20 cellular contexts compared by ENCODE assay signal in the genomic region with DNA sequence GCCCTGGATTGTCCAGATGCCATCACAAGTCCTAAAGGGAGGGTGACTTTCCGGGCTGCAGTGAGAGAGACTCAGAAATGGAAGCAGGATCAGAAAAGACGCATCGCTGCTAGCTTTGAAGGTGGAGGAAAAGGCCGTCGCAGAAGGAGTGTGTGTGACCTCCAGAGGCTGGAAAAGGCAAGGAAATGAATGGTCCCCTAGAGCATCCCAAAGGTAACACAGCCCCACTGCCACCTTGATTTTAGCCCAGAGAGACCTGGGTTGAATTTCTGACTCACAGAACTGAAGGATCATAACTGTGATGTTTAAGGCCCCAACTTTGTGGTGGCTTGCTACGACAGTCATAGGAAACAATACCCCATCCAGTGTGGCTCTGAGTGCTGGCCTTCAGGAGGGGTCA.
"Had no signal": no experiment of that assay in that cellular context is flagged by ENCODE, and none has a peak within 500 bp of the region (broad histone marks: within the 10 kb centered on the region; RNA-seq: fewer than 3 reads in every experiment).

No MANE protein-coding gene starts in this region.

- H3K36me3 ChIP-seq: neutrophil, tibial nerve, vagina had no signal

- H3K4me3 ChIP-seq: tibial nerve, vagina had no signal

- H3K27ac ChIP-seq: neutrophil, parathyroid adenoma, tibial nerve, vagina had no signal

- H3K9me3 Mint-ChIP-seq: activated CD4-positive, alpha-beta T cell treated with anti-CD3 and anti-CD28 coated beads, Interleukin-2, amount 10 ng/mL, durations not matched to agents 24 days and 14 days; activated T-cell treated with anti-CD3 and anti-CD28 coated beads, Interleukin-2, amount 50 U/mL, for 72 hours; dendritic cell treated with granulocyte-macrophage colony-stimulating factor and Interleukin-4, amounts not matched to agents 40 ng/mL and 50 ng/mL, for 4 days had no signal

- H3K79me2 ChIP-seq: parathyroid adenoma had no signal

- H3K27ac Mint-ChIP-seq: activated B cell treated with CpG ODN at 0.5 μM for 24 hours; activated CD4-positive, alpha-beta T cell treated with anti-CD3 and anti-CD28 coated beads, Interleukin-2, amount 10 ng/mL, durations not matched to agents 24 days and 14 days; activated CD8-positive, alpha-beta T cell treated with anti-CD3 and anti-CD28 coated beads, Interleukin-2, amount 10 ng/mL, durations not matched to agents 7 days and 5 days; activated naive CD8-positive, alpha-beta T cell treated with anti-CD3 and anti-CD28 coated beads, Interleukin-2, amount 10 ng/mL, durations not matched to agents 7 days and 5 days; activated T-cell treated with anti-CD3 and anti-CD28 coated beads, Interleukin-2, amount 50 U/mL, for 72 hours; dendritic cell treated with granulocyte-macrophage colony-stimulating factor and Interleukin-4, amounts not matched to agents 40 ng/mL and 50 ng/mL, for 4 days had no signal

- H2AFZ ChIP-seq: parathyroid adenoma had no signal

- ATAC-seq: activated CD8-positive, alpha-beta T cell treated with anti-CD3 and anti-CD28 coated beads, Interleukin-2, amount 10 ng/mL, durations not matched to agents 7 days and 5 days; activated T-cell treated with anti-CD3 and anti-CD28 coated beads, Interleukin-2, amount 50 U/mL, for 72 hours; left lobe of liver had no signal

- H3K27me3 ChIP-seq: tibial nerve, vagina had no signal

- H3K27me3 Mint-ChIP-seq: activated B cell treated with CpG ODN at 0.5 μM for 24 hours; activated CD4-positive, alpha-beta T cell treated with anti-CD3 and anti-CD28 coated beads, Interleukin-2, amount 10 ng/mL, durations not matched to agents 24 days and 14 days; activated naive CD8-positive, alpha-beta T cell treated with anti-CD3 and anti-CD28 coated beads, Interleukin-2, amount 10 ng/mL, durations not matched to agents 7 days and 5 days; naive B cell had no signal

- H3K9ac ChIP-seq: parathyroid adenoma had no signal

- H3K9me3 ChIP-seq: neutrophil, tibial nerve, vagina had no signal

- FAIRE-seq: keratinocyte had no signal

- DNase-seq: activated B cell treated with CpG ODN at 0.5 μM for 24 hours; activated CD4-positive, alpha-beta T cell treated with anti-CD3 and anti-CD28 coated beads, Interleukin-2, amount 10 ng/mL, durations not matched to agents 24 days and 14 days; activated CD8-positive, alpha-beta memory T cell treated with anti-CD3 and anti-CD28 coated beads, Interleukin-2, amount 50 U/mL, for 4 hours; activated CD8-positive, alpha-beta T cell treated with anti-CD3 and anti-CD28 coated beads, Interleukin-2, amount 10 ng/mL, durations not matched to agents 7 days and 5 days; activated gamma-delta T cell; activated naive CD8-positive, alpha-beta T cell treated with anti-CD3 and anti-CD28 coated beads, Interleukin-2, amount 10 ng/mL, durations not matched to agents 7 days and 5 days; activated T-cell treated with anti-CD3 and anti-CD28 coated beads, Interleukin-2, amount 50 U/mL, for 72 hours; anterior cingulate cortex; erythroblast; naive B cell; stimulated activated CD4-positive, alpha-beta T cell treated with anti-CD3 and anti-CD28 coated beads, Interleukin-4, amount 100 ng/mL, for 1 hour; stimulated activated naive CD4-positive, alpha-beta T cell; T-helper 2 cell had no signal

- H3K4me1 ChIP-seq: parathyroid adenoma, tibial nerve had no signal

- H3K4me3 Mint-ChIP-seq: activated B cell treated with CpG ODN at 0.5 μM for 24 hours; activated CD4-positive, alpha-beta T cell treated with anti-CD3 and anti-CD28 coated beads, Interleukin-2, amount 10 ng/mL, durations not matched to agents 24 days and 14 days; activated CD8-positive, alpha-beta T cell treated with anti-CD3 and anti-CD28 coated beads, Interleukin-2, amount 10 ng/mL, durations not matched to agents 7 days and 5 days; activated naive CD8-positive, alpha-beta T cell treated with anti-CD3 and anti-CD28 coated beads, Interleukin-2, amount 10 ng/mL, durations not matched to agents 7 days and 5 days; activated T-cell treated with anti-CD3 and anti-CD28 coated beads, Interleukin-2, amount 50 U/mL, for 72 hours; dendritic cell treated with granulocyte-macrophage colony-stimulating factor and Interleukin-4, amounts not matched to agents 40 ng/mL and 50 ng/mL, for 4 days had no signal
